20 cellular contexts compared by ENCODE assay signal in genomic region chr4:168321006-168321405, GRCh38. TPM values are rescaled to one million over a fixed set of nuclear protein-coding genes. Genes with fewer than 3 reads are reported as not detected.
DNase-seq lines count a peak whose midpoint lies in the region; ATAC-seq and TF ChIP-seq lines count a peak whose summit lies in the region.
"Had no signal": no experiment of that assay in that cellular context is flagged by ENCODE, and none has a peak within 500 bp of the region (broad histone marks: within the 10 kb centered on the region; RNA-seq: fewer than 3 reads in every experiment).

No MANE protein-coding gene starts in this region.

- CTCF ChIA-PET in activated CD4-positive, alpha-beta T cell treated with anti-CD3 and anti-CD28 coated beads for 36 hours (lab: Charles Lee) = no interaction called here
- CTCF ChIA-PET in CD4-positive, alpha-beta T cell (lab: Charles Lee) = no interaction called here
- CTCF ChIA-PET in activated CD8-positive, alpha-beta T cell treated with anti-CD3 and anti-CD28 coated beads for 36 hours (lab: Charles Lee) = interaction anchor here (0.6 kb wide), 1 partner anchor 18 kb away, joined by 3 read pairs; no protein-coding TSS in a partner anchor

- H3K9me3 Mint-ChIP-seq in activated CD4-positive, alpha-beta T cell treated with anti-CD3 and anti-CD28 coated beads for 36 hours (ENCODE audit: low read depth) = no peaks in the 10 kb centered on the region
- no peaks in the 10 kb centered on the region for H3K9me3 Mint-ChIP-seq in CD4-positive, alpha-beta T cell
- H3K9me3 Mint-ChIP-seq in activated CD8-positive, alpha-beta T cell treated with anti-CD3 and anti-CD28 coated beads for 36 hours = no peaks in the 10 kb centered on the region
- H3K9me3 Mint-ChIP-seq in natural killer cell = no peaks in the 10 kb centered on the region
- H3K9me3 Mint-ChIP-seq: HFFc6 had no signal

- H3K27me3 Mint-ChIP-seq in activated CD4-positive, alpha-beta T cell treated with anti-CD3 and anti-CD28 coated beads for 36 hours = no peaks in the 10 kb centered on the region
- H3K27me3 Mint-ChIP-seq in CD4-positive, alpha-beta T cell = no peaks in the 10 kb centered on the region
- no peaks in the 10 kb centered on the region for H3K27me3 Mint-ChIP-seq in activated CD8-positive, alpha-beta T cell treated with anti-CD3 and anti-CD28 coated beads for 36 hours
- H3K27me3 Mint-ChIP-seq in natural killer cell (ENCODE audit: low read depth in 2 of 2) = no peaks in the 10 kb centered on the region
- H3K27me3 Mint-ChIP-seq: CD8-positive, alpha-beta memory T cell had no signal

- POLR2A ChIA-PET in activated CD4-positive, alpha-beta T cell treated with anti-CD3 and anti-CD28 coated beads for 36 hours (lab: Charles Lee) = no interaction called here
- POLR2A ChIA-PET in CD4-positive, alpha-beta T cell (lab: Charles Lee) = no interaction called here
- POLR2A ChIA-PET in activated CD8-positive, alpha-beta T cell treated with anti-CD3 and anti-CD28 coated beads for 36 hours (lab: Charles Lee) = no interaction called here

- H3K27ac Mint-ChIP-seq in activated CD4-positive, alpha-beta T cell treated with anti-CD3 and anti-CD28 coated beads for 36 hours = peak overlapping the region; percentile 49
- peak overlapping the region; percentile 29 for H3K27ac Mint-ChIP-seq in CD4-positive, alpha-beta T cell
- peak overlapping the region; percentile 0 for H3K27ac Mint-ChIP-seq in activated CD8-positive, alpha-beta T cell treated with anti-CD3 and anti-CD28 coated beads for 36 hours
- H3K27ac Mint-ChIP-seq in natural killer cell = peak overlapping the region; percentile 1 to 29
- H3K27ac Mint-ChIP-seq: HFFc6 had no signal

- intact Hi-C loops in activated CD4-positive, alpha-beta T cell treated with anti-CD3 and anti-CD28 coated beads for 36 hours (cut with DNase I, micrococcal nuclease) = no loop called here
- intact Hi-C loops in CD4-positive, alpha-beta T cell (cut with DNase I, micrococcal nuclease) = loop anchor here in 1 of 2 experiments (5.0 kb wide), 1 partner anchor 691 kb away; the partner anchor contains the start of gene CBR4
- intact Hi-C loops in activated CD8-positive, alpha-beta T cell treated with anti-CD3 and anti-CD28 coated beads for 36 hours (cut with micrococcal nuclease) = no loop called here
- intact Hi-C loops in natural killer cell (cut with micrococcal nuclease) = no loop called here

- no peaks in the 10 kb centered on the region for H3K36me3 Mint-ChIP-seq in activated CD4-positive, alpha-beta T cell treated with anti-CD3 and anti-CD28 coated beads for 36 hours (ENCODE audit: low read depth)
- H3K36me3 Mint-ChIP-seq in CD4-positive, alpha-beta T cell (ENCODE audit: low read depth) = peaks cover 13% of the 10 kb centered on the region
- no peaks in the 10 kb centered on the region for H3K36me3 Mint-ChIP-seq in activated CD8-positive, alpha-beta T cell treated with anti-CD3 and anti-CD28 coated beads for 36 hours (ENCODE audit: low read depth)
- no peaks in the 10 kb centered on the region for H3K36me3 Mint-ChIP-seq in natural killer cell

- no peaks in the 10 kb centered on the region for H3K9me3 ChIP-seq in CD4-positive, alpha-beta T cell (ENCODE audit: control insufficient read depth, low read length)

- TF ChIP-seq CTCF in CD4-positive, alpha-beta T cell (IDR thresholded peaks at IDR 0.05) = no peak
- no peak for TF ChIP-seq CTCF in activated CD8-positive, alpha-beta T cell treated with anti-CD3 and anti-CD28 coated beads for 36 hours (IDR thresholded peaks at IDR 0.05)
- TF ChIP-seq CTCF in natural killer cell (IDR thresholded peaks at IDR 0.05) = no peak

- peaks cover 35% of the 10 kb centered on the region for H3K4me1 Mint-ChIP-seq in activated CD4-positive, alpha-beta T cell treated with anti-CD3 and anti-CD28 coated beads for 36 hours
- peaks cover 47% of the 10 kb centered on the region for H3K4me1 Mint-ChIP-seq in CD4-positive, alpha-beta T cell (ENCODE audit: low read depth)
- peaks cover 34% of the 10 kb centered on the region for H3K4me1 Mint-ChIP-seq in activated CD8-positive, alpha-beta T cell treated with anti-CD3 and anti-CD28 coated beads for 36 hours (ENCODE audit: low read depth)
- H3K4me1 Mint-ChIP-seq in natural killer cell = peaks cover 21 to 27% of the 10 kb centered on the region in 2 donors

- ATAC-seq in activated CD4-positive, alpha-beta T cell treated with anti-CD3 and anti-CD28 coated beads for 36 hours = no peak
- ATAC-seq in CD4-positive, alpha-beta T cell (ENCODE audit: poor library complexity) = no peak
- ATAC-seq in activated CD8-positive, alpha-beta T cell treated with anti-CD3 and anti-CD28 coated beads for 36 hours = no peak
- no peak for ATAC-seq in natural killer cell

- DNase-seq in activated CD4-positive, alpha-beta T cell treated with anti-CD3 and anti-CD28 coated beads for 36 hours = no peak
- no peak for DNase-seq in activated CD4-positive, alpha-beta T cell treated with anti-CD3 and anti-CD28 coated beads for 48 hours
- no peak for DNase-seq in CD4-positive, alpha-beta T cell
- DNase-seq in activated CD8-positive, alpha-beta T cell treated with anti-CD3 and anti-CD28 coated beads for 36 hours = no peak
- no peak for DNase-seq in natural killer cell
- no peak for DNase-seq in NCI-H1048 (lab: John Stamatoyannopoulos, UW)
- no peak for DNase-seq in midbrain (lab: John Stamatoyannopoulos, UW)
- DNase-seq in NCI-H1436 (lab: John Stamatoyannopoulos, UW) = no peak
- DNase-seq: CD8-positive, alpha-beta memory T cell; DMS79 treated with DMSO at 0.1 percent for 48 hours; H7; HFFc6; NCI-H1417 treated with DMSO at 0.1 percent for 48 hours; NCI-H2029; NCI-H345; NCI-H524 treated with DMSO at 0.1 percent for 48 hours; PC-9; SIG-M5 had no signal

- H3K27me3 ChIP-seq in CD4-positive, alpha-beta T cell (ENCODE audit: control insufficient read depth, insufficient read depth, low read length) = no peaks in the 10 kb centered on the region

- H3K27ac ChIP-seq in CD4-positive, alpha-beta T cell (ENCODE audit: low read depth, low read length) = no peak overlapping the region
- H3K27ac ChIP-seq: KMS-11, PC-9, RWPE1 had no signal

- no peak overlapping the region for H3K4me3 Mint-ChIP-seq in activated CD4-positive, alpha-beta T cell treated with anti-CD3 and anti-CD28 coated beads for 36 hours
- H3K4me3 Mint-ChIP-seq in CD4-positive, alpha-beta T cell = peak overlapping the region; percentile 42
- no peak overlapping the region for H3K4me3 Mint-ChIP-seq in activated CD8-positive, alpha-beta T cell treated with anti-CD3 and anti-CD28 coated beads for 36 hours
- H3K4me3 Mint-ChIP-seq in natural killer cell = peak overlapping the region; percentile 26
- H3K4me3 Mint-ChIP-seq: HFFc6 had no signal

RNA-seq across cellular contexts. Expression of gene DDX60, which starts 2.5 kb away (rescaled TPM):
- 10 to 100 TPM; 22.2 to 23.8 TPM for total RNA-seq in activated CD4-positive, alpha-beta T cell treated with anti-CD3 and anti-CD28 coated beads for 36 hours
- 10 to 100 TPM; 11.9 to 12.2 TPM for total RNA-seq in CD4-positive, alpha-beta T cell
- 10 to 100 TPM; 18.6 to 21.1 TPM for total RNA-seq in activated CD8-positive, alpha-beta T cell treated with anti-CD3 and anti-CD28 coated beads for 36 hours
- total RNA-seq in natural killer cell = 10 to 100 TPM; 29.4 to 37.2 (median 31.5) TPM

Comparison
In these comparisons a context has a peak if more than half of its experiments do, and no peak if none do; other contexts are left out.
1. H3K4me3 Mint-ChIP-seq: peak in CD4-positive, alpha-beta T cell (single experiment) and natural killer cell (single experiment); none in activated CD4-positive, alpha-beta T cell treated with anti-CD3 and anti-CD28 coated beads for 36 hours (single experiment) and activated CD8-positive, alpha-beta T cell treated with anti-CD3 and anti-CD28 coated beads for 36 hours (single experiment).
2. Peak in every context shown above with its lines, with median percentiles within 50 percentile points of each other: H3K27ac Mint-ChIP-seq.